In the genomic region with DNA sequence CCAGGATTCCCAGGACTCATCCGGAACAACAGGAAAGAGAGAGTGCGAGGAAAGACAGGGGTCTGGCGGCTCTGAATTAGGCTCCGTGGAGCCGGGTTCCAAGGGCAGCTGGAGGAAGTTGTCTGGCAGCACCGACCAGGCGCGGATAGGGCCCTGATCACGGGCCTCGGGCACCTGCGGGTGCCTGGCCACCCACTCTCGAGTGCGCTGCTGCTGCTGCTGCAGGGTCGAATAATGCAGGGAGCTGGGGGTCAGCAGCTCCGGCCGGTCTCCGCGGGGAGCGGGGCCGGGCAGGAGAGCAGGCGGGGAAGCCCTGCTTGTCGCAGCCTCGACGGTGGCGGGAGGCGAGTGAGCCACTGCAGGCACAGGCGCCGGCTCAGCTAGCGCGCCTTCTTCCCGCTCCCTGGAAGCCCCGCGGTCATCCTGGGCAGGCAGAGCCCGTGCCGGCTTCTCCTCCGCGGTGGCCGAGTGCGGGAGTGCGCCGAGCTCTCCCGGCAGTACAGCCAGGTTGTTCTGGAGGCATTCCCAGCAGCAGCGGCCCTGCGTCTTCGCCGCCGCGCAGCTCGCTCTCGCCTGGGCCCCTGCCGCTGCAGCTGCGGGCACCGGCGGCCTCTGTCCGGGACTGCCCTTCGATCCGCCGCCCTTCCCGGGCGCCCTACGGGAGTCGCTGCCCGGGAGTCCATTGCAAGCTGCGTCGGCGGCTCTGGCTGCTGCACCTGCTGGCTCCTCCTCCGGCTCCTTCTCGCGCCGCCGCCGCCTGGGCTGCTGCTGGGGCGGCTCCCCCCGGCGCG, we compare ENCODE assay signal across 7 cellular contexts. TPM values are rescaled to one million over a fixed set of nuclear protein-coding genes. Genes with fewer than 3 reads are reported as not detected.
DNase-seq lines count a peak whose midpoint lies in the region; ATAC-seq and TF ChIP-seq lines count a peak whose summit lies in the region.

No MANE protein-coding gene starts in this region.

- peak overlapping the region; percentile 52 for H3K4me3 Mint-ChIP-seq in natural killer cell

- H3K4me3 ChIP-seq in epithelial cell of proximal tubule (ENCODE audit: low read depth, low read length), result peak overlapping the region; percentile 71

- TF ChIP-seq CTCF in GM10266 (IDR thresholded peaks at IDR 0.05; ENCODE audit: control insufficient read depth, insufficient read depth, low read depth, missing control alignments) (no peak), epithelial cell of proximal tubule (conservative IDR thresholded peaks at IDR 0.05; ENCODE audit: low read depth, low read length) (no peak), natural killer cell (IDR thresholded peaks at IDR 0.05) (no peak)

- peaks cover 22 to 33% of the 10 kb centered on the region in 2 donors for H3K27me3 Mint-ChIP-seq in natural killer cell (ENCODE audit: low read depth in 2 of 2)

- no peaks in the 10 kb centered on the region for H3K9me3 Mint-ChIP-seq in natural killer cell

- no peak overlapping the region for H3K27ac Mint-ChIP-seq in natural killer cell

- no peaks in the 10 kb centered on the region for H3K4me1 Mint-ChIP-seq in natural killer cell

- intact Hi-C loops in natural killer cell (cut with micrococcal nuclease), result no loop called here

- peak; percentile 29 for ATAC-seq in HG03066 (IDR thresholded peaks at IDR 0.05; ENCODE audit: low read depth, unreplicated experiment)
- ATAC-seq in natural killer cell, result peak in 2 of 3 donors; percentile 15 to 37
- no peak for ATAC-seq in GM19324 (IDR thresholded peaks at IDR 0.05; ENCODE audit: low FRiP score, unreplicated experiment)
- no peak for ATAC-seq in HG03469 (IDR thresholded peaks at IDR 0.05; ENCODE audit: unreplicated experiment)

- DNase-seq in GM10266 (ENCODE audit: extremely low spot score) (peak; percentile 38), epithelial cell of proximal tubule (ENCODE audit: low read depth) (no peak), natural killer cell (no peak)
- DNase-seq in activated CD4-positive, alpha-beta T cell treated with anti-CD3 and anti-CD28 coated beads, Interleukin-2, amount 50 U/mL, for 1 hour, result peak; percentile 45

- no peaks in the 10 kb centered on the region for H3K36me3 Mint-ChIP-seq in natural killer cell

RNA-seq across cellular contexts. Expression of gene SOWAHB, which starts 1.0 kb away (rescaled TPM):
- total RNA-seq in epithelial cell of proximal tubule (9.4 and 10.1 TPM in 2 replicates), natural killer cell (not detected)

RNA-seq across cellular contexts. Expression of gene SEPTIN11, which starts 52.6 kb away (rescaled TPM):
- 86.7 and 109 TPM in 2 replicates for total RNA-seq in epithelial cell of proximal tubule
- total RNA-seq in natural killer cell, result 10 to 100 TPM; 38.6 to 52.8 (median 46.2) TPM

Comparison
In these comparisons a context has a peak if more than half of its experiments do, and no peak if none do; other contexts are left out.
1. DNase-seq: peak in GM10266 (single experiment) and activated CD4-positive, alpha-beta T cell treated with anti-CD3 and anti-CD28 coated beads, Interleukin-2, amount 50 U/mL, for 1 hour (single experiment); none in epithelial cell of proximal tubule (single experiment) and natural killer cell (single experiment).
2. ATAC-seq: peak in HG03066 (single experiment) and natural killer cell (2 of 3); none in GM19324 (single experiment) and HG03469 (single experiment).
3. RNA of gene SOWAHB, which starts 1.0 kb away (total RNA-seq): 9.4 to 10.1 TPM in epithelial cell of proximal tubule; not detected in natural killer cell; every median in the first group is over 10 times any median in the second.